Comparison of ENCODE assay signal across 8 cellular contexts in genomic region chr3:125921712-125922111, GRCh38. TPM values are rescaled to one million over a fixed set of nuclear protein-coding genes. Genes with fewer than 3 reads are reported as not detected.
DNase-seq lines count a peak whose midpoint lies in the region; ATAC-seq and TF ChIP-seq lines count a peak whose summit lies in the region.
"Not testable (repeated sequence)": the region's sequence is repeated elsewhere in the genome, so short reads cannot be mapped to it uniquely, and the experiment has no call there.

No MANE protein-coding gene starts in this region.

- H3K27me3 ChIP-seq in DND-41 (ENCODE audit: insufficient read depth, low read length, poor library complexity); breast epithelium; left ventricle myocardium inferior (ENCODE audit: low read depth); parathyroid adenoma (ENCODE audit: control insufficient read depth, insufficient read depth, low read length): not testable (repeated sequence)

- H3K4me3 ChIP-seq in DND-41 (ENCODE audit: low read depth in 1 of 2, low read length in 2 of 2); OCI-LY7 (ENCODE audit: low read depth, low read length, poor library complexity, severe bottlenecking); breast epithelium; left ventricle myocardium inferior; parathyroid adenoma (ENCODE audit: low read depth, low read length): not testable (repeated sequence)

- not testable (repeated sequence) for H3K4me2 ChIP-seq in DND-41 (ENCODE audit: insufficient read depth, low read length); OCI-LY7 (ENCODE audit: low read length); parathyroid adenoma (ENCODE audit: low read length)

- H3K36me3 ChIP-seq in DND-41 (ENCODE audit: insufficient read depth, low read length); OCI-LY7 (ENCODE audit: insufficient read depth, low read length); breast epithelium; left ventricle myocardium inferior; parathyroid adenoma (ENCODE audit: control insufficient read depth, insufficient read depth, low read length): not testable (repeated sequence)

- not testable (repeated sequence) for BruUV-seq in OCI-LY7 (replicated peaks; lab: Mats Ljungman, UMichigan)

- DNase-seq in DND-41 (peak; percentile 65), LHCN-M2 (ENCODE audit: low read depth) (peak; percentile 39), OCI-LY7 (ENCODE audit: low spot score) (peak; percentile 41), breast epithelium (ENCODE audit: low spot score in 2 of 2) (peak in 1 of 2 donors; percentile 43), left ventricle myocardium inferior (peak; percentile 43), ureter (ENCODE audit: low spot score) (peak; percentile 57)
- peak; percentile 65 for DNase-seq in activated CD4-positive, alpha-beta memory T cell treated with anti-CD3 and anti-CD28 coated beads for 36 hours

- H3K27ac ChIP-seq in DND-41 (ENCODE audit: low read length); OCI-LY7 (ENCODE audit: low read depth, low read length, poor library complexity, severe bottlenecking); breast epithelium; left ventricle myocardium inferior (replicated peaks); parathyroid adenoma: not testable (repeated sequence)

- not testable (repeated sequence) for H3K9ac ChIP-seq in DND-41 (ENCODE audit: low read depth, low read length); parathyroid adenoma

- H3K79me2 ChIP-seq in DND-41 (ENCODE audit: insufficient read depth, low read length); OCI-LY7 (ENCODE audit: insufficient read depth, low read depth, low read length); parathyroid adenoma: not testable (repeated sequence)

- H3K27me3 Mint-ChIP-seq in activated CD4-positive, alpha-beta memory T cell treated with anti-CD3 and anti-CD28 coated beads for 36 hours: not testable (repeated sequence)

- POLR2A ChIA-PET in OCI-LY7 (lab: Charles Lee); activated CD4-positive, alpha-beta memory T cell treated with anti-CD3 and anti-CD28 coated beads for 36 hours (lab: Charles Lee): not testable (repeated sequence)

- H3K9me3 Mint-ChIP-seq in activated CD4-positive, alpha-beta memory T cell treated with anti-CD3 and anti-CD28 coated beads for 36 hours: not testable (repeated sequence)

- H3K9me2 ChIP-seq in OCI-LY7 (ENCODE audit: insufficient read depth, low read length): not testable (repeated sequence)

- H4K20me1 ChIP-seq in DND-41 (ENCODE audit: insufficient read depth, low read length); OCI-LY7 (ENCODE audit: insufficient read depth, low read length): not testable (repeated sequence)

- not testable (repeated sequence) for H2AFZ ChIP-seq in DND-41 (ENCODE audit: low read depth, low read length); OCI-LY7 (ENCODE audit: low read length); parathyroid adenoma

- H3K4me1 ChIP-seq in DND-41 (ENCODE audit: insufficient read depth, low read length); breast epithelium; left ventricle myocardium inferior; parathyroid adenoma: not testable (repeated sequence)
- H3K4me1 ChIP-seq in OCI-LY7 (ENCODE audit: insufficient read depth, low read length, poor library complexity, severe bottlenecking): peaks cover 18% of the 10 kb centered on the region

- H3K9me3 ChIP-seq in DND-41 (ENCODE audit: insufficient read depth, low read length, severe bottlenecking); OCI-LY7 (ENCODE audit: low read length); breast epithelium; left ventricle myocardium inferior (replicated peaks); parathyroid adenoma (ENCODE audit: control insufficient read depth, low read length): not testable (repeated sequence)

- 0 out of 3 replicates have a peak, but pooled peaks have one; percentile 45 for ATAC-seq in DND-41 (ENCODE audit: insufficient read depth, low read depth)

- TF ChIP-seq CTCF in DND-41 (IDR thresholded peaks at IDR 0.05; ENCODE audit: borderline replicate concordance, extremely low read depth, low read length, poor library complexity, severe bottlenecking): peak; percentile 53
- TF ChIP-seq CTCF in OCI-LY7 (conservative IDR thresholded peaks at IDR 0.05; ENCODE audit: low read length): peak; percentile 65
- TF ChIP-seq CTCF in breast epithelium (IDR thresholded peaks at IDR 0.05): peak in 2 of 3 donors; percentile 48 to 67
- TF ChIP-seq CTCF in left ventricle myocardium inferior (IDR thresholded peaks at IDR 0.05; ENCODE audit: borderline replicate concordance): peak; percentile 72
- TF ChIP-seq CTCF in parathyroid adenoma (IDR thresholded peaks at IDR 0.05): peak; percentile 62

- TF ChIP-seq POLR2A in breast epithelium (IDR thresholded peaks at IDR 0.05): not testable (repeated sequence)

- H3K27ac Mint-ChIP-seq in activated CD4-positive, alpha-beta memory T cell treated with anti-CD3 and anti-CD28 coated beads for 36 hours: not testable (repeated sequence)

- CTCF ChIA-PET in OCI-LY7 (lab: Charles Lee; ENCODE audit: unreplicated experiment); activated CD4-positive, alpha-beta memory T cell treated with anti-CD3 and anti-CD28 coated beads for 36 hours (lab: Charles Lee): not testable (repeated sequence)

- not testable (repeated sequence) for H3K36me3 Mint-ChIP-seq in activated CD4-positive, alpha-beta memory T cell treated with anti-CD3 and anti-CD28 coated beads for 36 hours

- H3K4me1 Mint-ChIP-seq in activated CD4-positive, alpha-beta memory T cell treated with anti-CD3 and anti-CD28 coated beads for 36 hours (ENCODE audit: low read depth): peaks cover 20% of the 10 kb centered on the region

- intact Hi-C loops in OCI-LY7 (cut with micrococcal nuclease; ENCODE audit: unreplicated experiment); left ventricle myocardium inferior (cut with micrococcal nuclease): not testable (repeated sequence)
- intact Hi-C loops in activated CD4-positive, alpha-beta memory T cell treated with anti-CD3 and anti-CD28 coated beads for 36 hours (cut with micrococcal nuclease): loop anchor here (10.0 kb wide), 1 partner anchor 463 kb away; no protein-coding TSS in a partner anchor
- intact Hi-C loops in breast epithelium (cut with DNase I; ENCODE audit: low total_unique reads): loop anchor here (5.0 kb wide), 1 partner anchor 1889 kb away; the partner anchor contains the start of gene KALRN

- H3K4me3 Mint-ChIP-seq in activated CD4-positive, alpha-beta memory T cell treated with anti-CD3 and anti-CD28 coated beads for 36 hours: not testable (repeated sequence)

RNA-seq across cellular contexts. Expression of gene ROPN1B, which starts 47.3 kb away (rescaled TPM):
- total RNA-seq in LHCN-M2 (2014; rRNA removed) (not detected in 2 replicates), OCI-LY7 (2022) (not detected in 2 replicates), breast epithelium (10 to 100 TPM in 1 of 3 donors, 1 to 10 TPM in 1, not detected in 1; 3.3 to 17.7 TPM), left ventricle myocardium inferior (4.0 TPM), ureter (1.4 TPM)
- not detected for polyA plus RNA-seq in LHCN-M2 (2012)
- not detected in 2 replicates for total RNA-seq in OCI-LY7 (2014; rRNA removed; shearing (Covaris generic))
- not detected for total RNA-seq in activated CD4-positive, alpha-beta memory T cell treated with anti-CD3 and anti-CD28 coated beads for 36 hours
